Comparison of ENCODE assay signal across 1 cellular context in the genomic region with DNA sequence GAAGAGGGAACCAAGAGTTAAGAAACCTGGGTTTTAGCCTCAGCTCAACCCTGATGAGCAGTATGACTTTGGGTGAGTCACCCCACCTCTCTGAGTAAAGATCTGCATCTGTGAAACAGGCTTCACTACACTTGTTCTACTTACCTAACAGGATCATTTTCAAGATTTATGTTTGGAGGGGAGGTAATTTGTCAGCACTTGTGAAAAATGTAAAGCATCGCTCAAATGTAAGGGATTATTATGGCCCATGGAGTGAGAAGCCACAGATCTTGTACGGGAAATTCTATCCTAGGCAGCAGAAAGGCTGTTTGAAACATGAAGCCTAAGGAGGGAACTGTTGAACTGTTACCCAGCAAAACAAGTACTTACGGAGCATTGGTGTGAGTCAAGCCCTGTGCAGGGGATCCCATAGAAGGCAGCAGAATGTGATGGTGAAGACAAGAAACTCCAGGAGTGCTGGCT.
A peak's percentile ranks its signal among the peaks of the same experiment; 100 is the strongest.
TF ChIP-seq lines count a peak whose summit lies in the region.

No MANE protein-coding gene starts in this region.

TF ChIP-seq in HEK293, 187 proteins besides CTCF, POLR2A, EP300 and RAD21 (continued from another document):
- no peak for TF ChIP-seq EGR2 (tag by site-specific recombination; IDR thresholded peaks at IDR 0.05; ENCODE audit: low read depth)
- TF ChIP-seq, protein P1, sequence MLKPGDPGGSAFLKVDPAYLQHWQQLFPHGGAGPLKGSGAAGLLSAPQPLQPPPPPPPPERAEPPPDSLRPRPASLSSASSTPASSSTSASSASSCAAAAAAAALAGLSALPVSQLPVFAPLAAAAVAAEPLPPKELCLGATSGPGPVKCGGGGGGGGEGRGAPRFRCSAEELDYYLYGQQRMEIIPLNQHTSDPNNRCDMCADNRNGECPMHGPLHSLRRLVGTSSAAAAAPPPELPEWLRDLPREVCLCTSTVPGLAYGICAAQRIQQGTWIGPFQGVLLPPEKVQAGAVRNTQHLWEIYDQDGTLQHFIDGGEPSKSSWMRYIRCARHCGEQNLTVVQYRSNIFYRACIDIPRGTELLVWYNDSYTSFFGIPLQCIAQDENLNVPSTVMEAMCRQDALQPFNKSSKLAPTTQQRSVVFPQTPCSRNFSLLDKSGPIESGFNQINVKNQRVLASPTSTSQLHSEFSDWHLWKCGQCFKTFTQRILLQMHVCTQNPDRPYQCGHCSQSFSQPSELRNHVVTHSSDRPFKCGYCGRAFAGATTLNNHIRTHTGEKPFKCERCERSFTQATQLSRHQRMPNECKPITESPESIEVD (tag by site-specific recombination; IDR thresholded peaks at IDR 0.05), result peak; percentile 80
- no peak for TF ChIP-seq KLF8 (tag by site-specific recombination; IDR thresholded peaks at IDR 0.05)
- TF ChIP-seq, protein P2, sequence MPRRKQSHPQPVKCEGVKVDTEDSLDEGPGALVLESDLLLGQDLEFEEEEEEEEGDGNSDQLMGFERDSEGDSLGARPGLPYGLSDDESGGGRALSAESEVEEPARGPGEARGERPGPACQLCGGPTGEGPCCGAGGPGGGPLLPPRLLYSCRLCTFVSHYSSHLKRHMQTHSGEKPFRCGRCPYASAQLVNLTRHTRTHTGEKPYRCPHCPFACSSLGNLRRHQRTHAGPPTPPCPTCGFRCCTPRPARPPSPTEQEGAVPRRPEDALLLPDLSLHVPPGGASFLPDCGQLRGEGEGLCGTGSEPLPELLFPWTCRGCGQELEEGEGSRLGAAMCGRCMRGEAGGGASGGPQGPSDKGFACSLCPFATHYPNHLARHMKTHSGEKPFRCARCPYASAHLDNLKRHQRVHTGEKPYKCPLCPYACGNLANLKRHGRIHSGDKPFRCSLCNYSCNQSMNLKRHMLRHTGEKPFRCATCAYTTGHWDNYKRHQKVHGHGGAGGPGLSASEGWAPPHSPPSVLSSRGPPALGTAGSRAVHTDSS (tag by site-specific recombination; IDR thresholded peaks at IDR 0.05), result no peak
- no peak for TF ChIP-seq GLI4 (tag by site-specific recombination; IDR thresholded peaks at IDR 0.05)
- TF ChIP-seq ZNF629 (tag by site-specific recombination; IDR thresholded peaks at IDR 0.05), result 0 out of 2 replicates have a peak, but pooled peaks have one; percentile 36
- TF ChIP-seq, protein P3, sequence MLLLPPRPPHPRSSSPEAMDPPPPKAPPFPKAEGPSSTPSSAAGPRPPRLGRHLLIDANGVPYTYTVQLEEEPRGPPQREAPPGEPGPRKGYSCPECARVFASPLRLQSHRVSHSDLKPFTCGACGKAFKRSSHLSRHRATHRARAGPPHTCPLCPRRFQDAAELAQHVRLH (tag by site-specific recombination; IDR thresholded peaks at IDR 0.05), result no peak
- TF ChIP-seq, protein P4, sequence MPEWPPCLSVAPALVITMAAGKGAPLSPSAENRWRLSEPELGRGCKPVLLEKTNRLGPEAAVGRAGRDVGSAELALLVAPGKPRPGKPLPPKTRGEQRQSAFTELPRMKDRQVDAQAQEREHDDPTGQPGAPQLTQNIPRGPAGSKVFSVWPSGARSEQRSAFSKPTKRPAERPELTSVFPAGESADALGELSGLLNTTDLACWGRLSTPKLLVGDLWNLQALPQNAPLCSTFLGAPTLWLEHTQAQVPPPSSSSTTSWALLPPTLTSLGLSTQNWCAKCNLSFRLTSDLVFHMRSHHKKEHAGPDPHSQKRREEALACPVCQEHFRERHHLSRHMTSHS (tag by site-specific recombination; IDR thresholded peaks at IDR 0.05), result no peak
- no peak for TF ChIP-seq ZNF707 (tag by site-specific recombination; IDR thresholded peaks at IDR 0.05)
- TF ChIP-seq, protein P5, sequence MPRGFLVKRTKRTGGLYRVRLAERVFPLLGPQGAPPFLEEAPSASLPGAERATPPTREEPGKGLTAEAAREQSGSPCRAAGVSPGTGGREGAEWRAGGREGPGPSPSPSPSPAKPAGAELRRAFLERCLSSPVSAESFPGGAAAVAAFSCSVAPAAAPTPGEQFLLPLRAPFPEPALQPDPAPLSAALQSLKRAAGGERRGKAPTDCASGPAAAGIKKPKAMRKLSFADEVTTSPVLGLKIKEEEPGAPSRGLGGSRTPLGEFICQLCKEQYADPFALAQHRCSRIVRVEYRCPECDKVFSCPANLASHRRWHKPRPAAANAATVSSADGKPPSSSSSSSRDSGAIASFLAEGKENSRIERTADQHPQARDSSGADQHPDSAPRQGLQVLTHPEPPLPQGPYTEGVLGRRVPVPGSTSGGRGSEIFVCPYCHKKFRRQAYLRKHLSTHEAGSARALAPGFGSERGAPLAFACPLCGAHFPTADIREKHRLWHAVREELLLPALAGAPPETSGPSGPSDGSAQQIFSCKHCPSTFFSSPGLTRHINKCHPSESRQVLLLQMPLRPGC (tag by site-specific recombination; IDR thresholded peaks at IDR 0.05), result 0 out of 2 replicates have a peak, but pooled peaks have one; percentile 25
- TF ChIP-seq ZBTB20 (tag by site-specific recombination; IDR thresholded peaks at IDR 0.05), result no peak
- no peak for TF ChIP-seq ZNF223 (tag by site-specific recombination; IDR thresholded peaks at IDR 0.05)
- 0 out of 2 replicates have a peak, but pooled peaks have one; percentile 43 for TF ChIP-seq ZNF24 (tag by site-specific recombination; IDR thresholded peaks at IDR 0.05)
- no peak for TF ChIP-seq GFI1B (tag by site-specific recombination; IDR thresholded peaks at IDR 0.05)
- TF ChIP-seq ZNF433 (tag by site-specific recombination; IDR thresholded peaks at IDR 0.05; ENCODE audit: low read depth), result no peak
- no peak for TF ChIP-seq ZNF426 (tag by site-specific recombination; IDR thresholded peaks at IDR 0.05)
- no peak for TF ChIP-seq ZFP69B (tag by site-specific recombination; IDR thresholded peaks at IDR 0.05)
- TF ChIP-seq WT1 (tag by site-specific recombination; IDR thresholded peaks at IDR 0.05), result peak; percentile 96
- TF ChIP-seq, protein P6, sequence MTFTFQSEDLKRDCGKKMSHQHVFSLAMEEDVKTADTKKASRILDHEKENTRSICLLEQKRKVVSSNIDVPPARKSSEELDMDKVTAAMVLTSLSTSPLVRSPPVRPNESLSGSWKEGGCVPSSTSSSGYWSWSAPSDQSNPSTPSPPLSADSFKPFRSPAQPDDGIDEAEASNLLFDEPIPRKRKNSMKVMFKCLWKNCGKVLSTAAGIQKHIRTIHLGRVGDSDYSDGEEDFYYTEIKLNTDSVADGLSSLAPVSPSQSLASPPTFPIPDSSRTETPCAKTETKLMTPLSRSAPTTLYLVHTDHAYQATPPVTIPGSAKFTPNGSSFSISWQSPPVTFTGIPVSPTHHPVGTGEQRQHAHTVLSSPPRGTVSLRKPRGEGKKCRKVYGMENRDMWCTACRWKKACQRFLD (tag by site-specific recombination; IDR thresholded peaks at IDR 0.05), result no peak
- TF ChIP-seq ZNF354C (tag by site-specific recombination; IDR thresholded peaks at IDR 0.05; ENCODE audit: borderline replicate concordance, low read depth), result no peak
- TF ChIP-seq ZNF530 (tag by site-specific recombination; IDR thresholded peaks at IDR 0.05; ENCODE audit: low read depth), result no peak
- peak; percentile 54; the same call in 1 of the 2 replicates for TF ChIP-seq ZNF843 (tag by site-specific recombination; IDR thresholded peaks at IDR 0.05)
- peak; percentile 29; the same call in 1 of the 2 replicates for TF ChIP-seq ZNF366 (tag by site-specific recombination; conservative IDR thresholded peaks at IDR 0.05)
- TF ChIP-seq HOXA7 (CRISPR knock-in tag; IDR thresholded peaks at IDR 0.05; ENCODE audit: borderline replicate concordance), result no peak
- TF ChIP-seq SCRT1 (tag by site-specific recombination; IDR thresholded peaks at IDR 0.05; ENCODE audit: borderline replicate concordance), result peak; percentile 75
- TF ChIP-seq, protein P7, sequence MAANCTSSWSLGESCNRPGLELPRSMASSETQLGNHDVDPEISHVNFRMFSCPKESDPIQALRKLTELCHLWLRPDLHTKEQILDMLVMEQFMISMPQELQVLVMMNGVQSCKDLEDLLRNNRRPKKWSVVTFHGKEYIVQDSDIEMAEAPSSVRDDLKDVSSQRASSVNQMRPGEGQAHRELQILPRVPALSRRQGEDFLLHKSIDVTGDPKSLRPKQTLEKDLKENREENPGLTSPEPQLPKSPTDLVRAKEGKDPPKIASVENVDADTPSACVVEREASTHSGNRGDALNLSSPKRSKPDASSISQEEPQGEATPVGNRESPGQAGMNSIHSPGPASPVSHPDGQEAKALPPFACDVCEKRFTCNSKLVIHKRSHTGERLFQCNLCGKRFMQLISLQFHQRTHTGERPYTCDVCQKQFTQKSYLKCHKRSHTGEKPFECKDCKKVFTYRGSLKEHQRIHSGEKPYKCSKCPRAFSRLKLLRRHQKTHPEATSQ (tag by site-specific recombination; IDR thresholded peaks at IDR 0.05), result no peak
TF ChIP-seq in HEK293: peak in this region for 20.
